In genomic region chr16:787978-788398, GRCh38 we compare ENCODE assay signal across 8 cellular contexts. TPM values are rescaled to one million over a fixed set of nuclear protein-coding genes. Genes with fewer than 3 reads are reported as not detected.
DNase-seq lines count a peak whose midpoint lies in the region; ATAC-seq and TF ChIP-seq lines count a peak whose summit lies in the region.

Gene RPUSD1 (minus strand): TSS chr16:788381. CDS start chr16:787737, 644 bp downstream.

- ATAC-seq in GM19023 (IDR thresholded peaks at IDR 0.05; ENCODE audit: unreplicated experiment) (peak; percentile 22), mucosa of descending colon (peak; percentile 3), aorta (ENCODE audit: low FRiP score) (no peak)
- ATAC-seq in central memory CD8-positive, alpha-beta T cell (replicated peaks; ENCODE audit: extremely low read depth, poor library complexity, severe bottlenecking), result peak; percentile 10

- H3K9me3 Mint-ChIP-seq in central memory CD8-positive, alpha-beta T cell, result no peaks in the 10 kb centered on the region

- intact Hi-C loops in mucosa of descending colon (cut with DNase I, micrococcal nuclease), result no loop called here
- intact Hi-C loops in aorta (cut with DNase I), result loop anchor here in 1 of 2 donors (5.0 kb wide), 1 partner anchor 76 kb away; no protein-coding TSS in a partner anchor

- DNase-seq in central memory CD8-positive, alpha-beta T cell (ENCODE audit: low spot score in 2 of 2), result peak in 1 of 2 donors; percentile 22
- DNase-seq in mucosa of descending colon (no peak), aorta (no peak), NCI-H1694 treated with DMSO at 0.1 percent for 48 hours (lab: John Stamatoyannopoulos, UW) (no peak), SKM-1 treated with dmso at 0.1 percent for 144 hours (lab: John Stamatoyannopoulos, UW; ENCODE audit: unreplicated experiment) (no peak)

- no peaks in the 10 kb centered on the region for H3K9me3 ChIP-seq in KOPT-K1 (ENCODE audit: insufficient read depth, low read length, poor library complexity, severe bottlenecking)
- H3K9me3 ChIP-seq in mucosa of descending colon, result no peaks in the 10 kb centered on the region
- no peaks in the 10 kb centered on the region for H3K9me3 ChIP-seq in aorta (ENCODE audit: control insufficient read depth, low read length)

- H3K27ac ChIP-seq in 22Rv1 (peak within 1 kb of the TSS; percentile 82), KOPT-K1 (ENCODE audit: low read depth, low read length, poor library complexity, severe bottlenecking) (peak within 1 kb of the TSS; percentile 83), aorta (ENCODE audit: low read depth in 1 of 2, low read length in 2 of 2) (no peak within 1 kb of the TSS)

- TF ChIP-seq CTCF in 22Rv1 (IDR thresholded peaks at IDR 0.05), result no peak
- TF ChIP-seq CTCF in mucosa of descending colon (IDR thresholded peaks at IDR 0.05), result no peak

- H3K4me3 ChIP-seq in mucosa of descending colon (peak within 1 kb of the TSS; percentile 88), aorta (ENCODE audit: low read length in 2 of 2) (peak within 1 kb of the TSS; percentile 46 to 70)

- H3K27me3 ChIP-seq in aorta (ENCODE audit: control insufficient read depth in 1 of 2, insufficient read depth in 2 of 2, low read length in 1 of 2), result no peaks in the 10 kb centered on the region

- WGBS in aorta, 2 donors, result 1 to 2% methylated on average over 10 to 45 of the region's 45 CpGs

- no peaks in the 10 kb centered on the region for H3K27me3 Mint-ChIP-seq in central memory CD8-positive, alpha-beta T cell

- peaks cover 11% of the 10 kb centered on the region for H3K36me3 Mint-ChIP-seq in central memory CD8-positive, alpha-beta T cell (ENCODE audit: insufficient read depth)

- H3K27ac Mint-ChIP-seq in central memory CD8-positive, alpha-beta T cell (ENCODE audit: low read depth), result no peak within 1 kb of the TSS

- H3K36me3 ChIP-seq in KOPT-K1 (ENCODE audit: insufficient read depth, low read length) (peaks cover 54% of the 10 kb centered on the region), mucosa of descending colon (ENCODE audit: low read depth) (no peaks in the 10 kb centered on the region), aorta (ENCODE audit: control insufficient read depth in 1 of 2, insufficient read depth in 2 of 2, low read length in 1 of 2) (no peaks in the 10 kb centered on the region)

- H3K4me1 ChIP-seq in mucosa of descending colon (ENCODE audit: low read depth), result peaks cover 17% of the 10 kb centered on the region
- no peaks in the 10 kb centered on the region for H3K4me1 ChIP-seq in aorta (ENCODE audit: control insufficient read depth in 1 of 2, insufficient read depth in 2 of 2, low read length in 2 of 2)

- peaks cover 21% of the 10 kb centered on the region for H3K4me1 Mint-ChIP-seq in central memory CD8-positive, alpha-beta T cell

- peak within 1 kb of the TSS; percentile 80 for H3K4me3 Mint-ChIP-seq in central memory CD8-positive, alpha-beta T cell

RNA-seq across cellular contexts. Expression of gene RPUSD1, which starts in this region (rescaled TPM):
- total RNA-seq in mucosa of descending colon (10 to 100 TPM; 19.8 to 20.0 (median 19.8) TPM), aorta (10 to 100 TPM; 12.1 to 13.5 TPM)
- 10 to 100 TPM in 1 of 2 donors, 1 to 10 TPM in 1; 6.8 to 20.3 TPM for polyA plus RNA-seq in aorta

Comparison
In these comparisons a context has a peak if more than half of its experiments do, and no peak if none do; other contexts are left out.
1. H3K27ac ChIP-seq: peak in 22Rv1 (single experiment) and KOPT-K1 (single experiment); none in aorta (0 of 2).